In genomic region chr19:48332662-48333466, GRCh38 we compare ENCODE assay signal across 8 cellular contexts. TPM values are rescaled to one million over a fixed set of nuclear protein-coding genes. Genes with fewer than 3 reads are reported as not detected.
DNase-seq lines count a peak whose midpoint lies in the region; ATAC-seq and TF ChIP-seq lines count a peak whose summit lies in the region.

No MANE protein-coding gene starts in this region.

- H3K36me3 ChIP-seq in left ventricle myocardium inferior (peaks cover 4% of the 10 kb centered on the region), prostate gland (no peaks in the 10 kb centered on the region)

- H3K4me1 ChIP-seq in left ventricle myocardium inferior: peaks cover 46% of the 10 kb centered on the region
- H3K4me1 ChIP-seq in prostate gland (replicated peaks): peaks cover 6% of the 10 kb centered on the region

- H3K27ac ChIP-seq in left ventricle myocardium inferior (replicated peaks) (peak overlapping the region; percentile 85), prostate gland (peak overlapping the region; percentile 89 to 97)

- H3K9me3 ChIP-seq in left ventricle myocardium inferior (replicated peaks) (no peaks in the 10 kb centered on the region), prostate gland (no peaks in the 10 kb centered on the region)

- intact Hi-C loops in left ventricle myocardium inferior (cut with micrococcal nuclease) (no loop called here), prostate gland (cut with DNase I) (loop anchor here (2.0 kb wide), 1 partner anchor 30 kb away; the partner anchor contains the start of gene TMEM143)

- DNase-seq in GM13976 (ENCODE audit: low spot score) (peak; percentile 95), NCI-H1436 (lab: John Stamatoyannopoulos, UW) (peak; percentile 100), T-helper 1 cell (peak; percentile 93 to 99 (median 97)), amygdala (lab: John Stamatoyannopoulos, UW) (peak in 55 of 56 donors; percentile 40 to 97 (median 81)), left ventricle myocardium inferior (peak; percentile 87), prostate gland (ENCODE audit: low spot score) (peak; percentile 94), ureter (ENCODE audit: low spot score) (peak; percentile 94)

- H3K27me3 ChIP-seq in left ventricle myocardium inferior (ENCODE audit: low read depth) (no peaks in the 10 kb centered on the region), prostate gland (replicated peaks; ENCODE audit: insufficient read depth) (no peaks in the 10 kb centered on the region)

- peak; percentile 61 for ATAC-seq in HG02840 (IDR thresholded peaks at IDR 0.05; ENCODE audit: low FRiP score, unreplicated experiment)

- under 1% methylated on average over 25 of the region's 25 CpGs for WGBS in prostate gland

- H3K4me3 ChIP-seq in left ventricle myocardium inferior (peak overlapping the region; percentile 64), prostate gland (peak overlapping the region; percentile 23 to 35)

- in situ Hi-C loops in GM13976 (cut with MboI; ENCODE audit: low sequenced_read_pairs, unreplicated experiment): no loop called here

- TF ChIP-seq CTCF in GM13976 (IDR thresholded peaks at IDR 0.05; ENCODE audit: borderline replicate concordance, control extremely low read depth, extremely low read depth, insufficient read depth, missing control alignments) (no peak), left ventricle myocardium inferior (IDR thresholded peaks at IDR 0.05; ENCODE audit: borderline replicate concordance) (no peak), prostate gland (IDR thresholded peaks at IDR 0.05) (no peak)

- peak; percentile 26 for TF ChIP-seq POLR2A in prostate gland (IDR thresholded peaks at IDR 0.05)

RNA-seq across cellular contexts. Expression of gene EMP3, which starts 7.5 kb away (rescaled TPM):
- total RNA-seq in left ventricle myocardium inferior: 32.1 TPM
- total RNA-seq in prostate gland: 10 to 100 TPM in 1 of 2 donors, 1 to 10 TPM in 1; 5.9 to 38.6 TPM
- 31.6 TPM for total RNA-seq in ureter

RNA-seq across cellular contexts. Expression of gene TMEM143, which starts 30.9 kb away (rescaled TPM):
- 108 TPM for total RNA-seq in left ventricle myocardium inferior
- 10 to 100 TPM in 1 of 2 donors, 1 to 10 TPM in 1; 4.6 to 14.9 TPM for total RNA-seq in prostate gland
- 6.7 TPM for total RNA-seq in ureter

RNA-seq across cellular contexts. Expression of gene SYNGR4, which starts 31.3 kb away (rescaled TPM):
- total RNA-seq in left ventricle myocardium inferior: not detected
- total RNA-seq in prostate gland: 1 to 10 TPM in 1 of 2 donors, not detected in 1; 2.8 TPM
- not detected for total RNA-seq in ureter

RNA-seq across cellular contexts. Expression of gene KDELR1, which starts 58.5 kb away (rescaled TPM):
- total RNA-seq in left ventricle myocardium inferior (68.4 TPM), prostate gland (100 to 1,000 TPM; 153 to 179 TPM), ureter (146 TPM)

Comparison
In these comparisons a context has a peak if more than half of its experiments do, and no peak if none do; other contexts are left out.
1. Peak in every context shown above with its lines: DNase-seq, ATAC-seq, H3K4me3 ChIP-seq and H3K27ac ChIP-seq.